ENCODE assay signal across 8 cellular contexts in the genomic region with DNA sequence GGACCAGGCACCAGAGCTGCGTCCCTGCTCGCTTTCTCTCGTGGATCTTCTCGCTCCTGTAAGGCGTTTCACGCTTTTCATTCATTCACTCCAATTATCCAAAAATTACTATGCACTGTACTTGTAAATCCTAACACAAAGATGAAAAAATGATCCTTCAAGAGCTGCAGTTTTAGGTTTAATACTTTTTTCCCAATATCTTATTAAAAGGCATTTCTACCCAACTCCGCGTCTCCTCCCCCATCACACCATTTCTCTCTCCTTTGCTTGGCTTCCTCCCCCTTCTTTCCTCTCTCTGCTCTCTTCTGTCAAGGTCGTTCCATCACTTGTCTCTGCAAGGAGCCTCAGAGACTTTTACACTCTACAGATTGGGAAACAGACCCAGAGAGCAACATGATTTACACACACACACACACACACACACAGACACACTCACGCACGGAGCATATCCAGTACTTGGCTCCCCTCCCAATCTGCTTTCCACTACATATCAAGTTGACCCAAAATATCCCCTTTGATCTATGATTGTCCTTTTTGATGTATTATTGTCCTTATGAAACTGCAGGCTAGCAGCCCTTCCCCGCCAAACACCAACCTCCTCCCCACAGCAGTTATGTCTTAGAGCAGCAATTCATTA. TPM values are rescaled to one million over a fixed set of nuclear protein-coding genes. Genes with fewer than 3 reads are reported as not detected.
A peak's percentile ranks its signal among the peaks of the same experiment; 100 is the strongest.
DNase-seq lines count a peak whose midpoint lies in the region; ATAC-seq, FAIRE-seq and TF ChIP-seq lines count a peak whose summit lies in the region.

No MANE protein-coding gene starts in this region.

- H3K4me2 ChIP-seq in HepG2 (ENCODE audit: low read depth, low read length) = peak overlapping the region; percentile 74

- TF ChIP-seq POLR2A in body of pancreas (IDR thresholded peaks at IDR 0.05) = no peak
- TF ChIP-seq POLR2A in HepG2 (IDR thresholded peaks at IDR 0.05; ENCODE audit: insufficient read depth in 1 of 2, low read depth in 2 of 2, low read length in 2 of 2) = no peak
- no peak for TF ChIP-seq POLR2A in uterus (IDR thresholded peaks at IDR 0.05)

- H3K9ac ChIP-seq in HepG2 (ENCODE audit: insufficient read depth, low read depth, low read length) = peak overlapping the region; percentile 72

- intact Hi-C loops in body of pancreas (cut with DNase I) (loop anchor here (5.0 kb wide), 2 partner anchors 100 to 350 kb away; no protein-coding TSS in a partner anchor), HepG2 (cut with micrococcal nuclease; ENCODE audit: unreplicated experiment) (loop anchor here (1.0 to 10.0 kb wide), 6 partner anchors 62 to 1438 kb away; no protein-coding TSS in a partner anchor), uterus (cut with DNase I; ENCODE audit: low total_unique reads) (loop anchor here (2.0 kb wide), 1 partner anchor 98 kb away; no protein-coding TSS in a partner anchor)

- H3K27me3 Mint-ChIP-seq in activated T-cell treated with anti-CD3 and anti-CD28 coated beads, Interleukin-2, amount 50 U/mL, for 72 hours (ENCODE audit: low read depth) = peaks cover 54% of the 10 kb centered on the region

- POLR2A ChIA-PET in HepG2 (lab: Yijun Ruan, JAX) = interaction anchor here (0.7 to 4.9 kb wide), 18 partner anchors 8 to 361 kb away, joined by 3 to 54 read pairs (median 6); no protein-coding TSS in a partner anchor

- TF ChIP-seq RAD21 in HepG2 (CRISPR knock-in tag; IDR thresholded peaks at IDR 0.05) = no peak

- H2AFZ ChIP-seq in HepG2 (ENCODE audit: low read length) = peak overlapping the region; percentile 76

- no peak for ATAC-seq in activated T-cell treated with anti-CD3 and anti-CD28 coated beads, Interleukin-2, amount 50 U/mL, for 72 hours (replicated peaks in 1 of 2)
- ATAC-seq in body of pancreas (no peak), HepG2 (no peak)

- H3K79me2 ChIP-seq in HepG2 (ENCODE audit: insufficient read depth, low read length) = peaks cover 44% of the 10 kb centered on the region

- no peaks in the 10 kb centered on the region for H3K9me3 ChIP-seq in body of pancreas
- no peaks in the 10 kb centered on the region for H3K9me3 ChIP-seq in HepG2 (ENCODE audit: low read length)
- no peaks in the 10 kb centered on the region for H3K9me3 ChIP-seq in uterus

- no TSS peak for BruUV-seq in HepG2 (replicated peaks; lab: Mats Ljungman, UMichigan)

- FAIRE-seq in HepG2 (lab: Jason Lieb, UNC) = no peak

- TF ChIP-seq EP300 in HepG2 (IDR thresholded peaks at IDR 0.05; ENCODE audit: low read depth in 2 of 2, low read length in 2 of 2) (no peak), HepG2 (CRISPR knock-in tag; IDR thresholded peaks at IDR 0.05; ENCODE audit: borderline replicate concordance) (no peak)

- H3K4me3 ChIP-seq in body of pancreas = no peak overlapping the region
- H3K4me3 ChIP-seq in HepG2 (replicated peaks in 1 of 3; ENCODE audit: insufficient read depth in 1 of 3, low read depth in 2 of 3, low read length in 3 of 3) = peak overlapping the region; percentile 92 to 96 (median 95)
- peak overlapping the region; percentile 60 to 63 for H3K4me3 ChIP-seq in uterus

- H3K36me3 ChIP-seq in body of pancreas (replicated peaks in 1 of 2; ENCODE audit: insufficient read depth in 1 of 2, low read depth in 2 of 2) (no peaks in the 10 kb centered on the region), HepG2 (replicated peaks in 1 of 2; ENCODE audit: control insufficient read depth in 1 of 2, insufficient read depth in 2 of 2, low read length in 2 of 2) (no peaks in the 10 kb centered on the region), uterus (no peaks in the 10 kb centered on the region)

- no peaks in the 10 kb centered on the region for H3K9me3 Mint-ChIP-seq in activated T-cell treated with anti-CD3 and anti-CD28 coated beads, Interleukin-2, amount 50 U/mL, for 72 hours

- H3K27me3 ChIP-seq in body of pancreas (no peaks in the 10 kb centered on the region), HepG2 (ENCODE audit: control insufficient read depth in 1 of 2, insufficient read depth in 2 of 2, low read length in 2 of 2) (no peaks in the 10 kb centered on the region; a peak in 1 of 5 replicates), uterus (no peaks in the 10 kb centered on the region)

- no peak overlapping the region for H3K27ac Mint-ChIP-seq in activated T-cell treated with anti-CD3 and anti-CD28 coated beads, Interleukin-2, amount 50 U/mL, for 72 hours

- H3K4me1 ChIP-seq in body of pancreas = peaks cover 15% of the 10 kb centered on the region
- H3K4me1 ChIP-seq in HepG2 (ENCODE audit: insufficient read depth, low read length) = peaks cover 41% of the 10 kb centered on the region
- no peaks in the 10 kb centered on the region for H3K4me1 ChIP-seq in uterus

- no peaks in the 10 kb centered on the region for H3K36me3 Mint-ChIP-seq in activated T-cell treated with anti-CD3 and anti-CD28 coated beads, Interleukin-2, amount 50 U/mL, for 72 hours (ENCODE audit: insufficient read depth in 2 of 2)

- H3K4me3 Mint-ChIP-seq in activated T-cell treated with anti-CD3 and anti-CD28 coated beads, Interleukin-2, amount 50 U/mL, for 72 hours = peak overlapping the region; percentile 59 to 87

- H3K27ac ChIP-seq in body of pancreas (peak overlapping the region; percentile 51 to 92 (median 86)), HepG2 (ENCODE audit: extremely low read length, insufficient read depth, low read length) (no peak overlapping the region), uterus (peak overlapping the region; percentile 76 to 83)

- TF ChIP-seq CTCF in body of pancreas (IDR thresholded peaks at IDR 0.05) (peak in 1 of 7 experiments; percentile 1), HepG2 (CRISPR knock-in tag; IDR thresholded peaks at IDR 0.05) (no peak), uterus (IDR thresholded peaks at IDR 0.05) (no peak)

- WGBS in body of pancreas, 2 donors = 4 to 6% methylated on average over 12 of the region's 12 CpGs
- WGBS in HepG2 (ENCODE audit: low lambda C conversion rate) = 27% methylated on average over 11 of the region's 12 CpGs

- CTCF ChIA-PET in HepG2 (lab: Yijun Ruan, JAX; ENCODE audit: low intra/inter-chr PET ratio, low total read pairs) = interaction anchor here (1.2 to 2.5 kb wide), 3 partner anchors 62 to 102 kb away, joined by 3 to 22 read pairs (median 5); no protein-coding TSS in a partner anchor

- no peak for DNase-seq in activated T-cell treated with anti-CD3 and anti-CD28 coated beads, Interleukin-2, amount 50 U/mL, for 72 hours
- DNase-seq in activated T-cell treated with anti-CD3 and anti-CD28 coated beads, Interleukin-2, amount 50 U/mL, for 1 hour = no peak
- DNase-seq in body of pancreas (peak in 1 of 4 donors; percentile 10), HepG2 (ENCODE audit: low spot score) (no peak), uterus (peak; percentile 50 to 65), DMS114 treated with DMSO at 0.1 percent for 48 hours (lab: John Stamatoyannopoulos, UW; ENCODE audit: unreplicated experiment) (no peak), GOT3 (lab: John Stamatoyannopoulos, UW) (no peak)
- DNase-seq in activated CD8-positive, alpha-beta memory T cell treated with anti-CD3 and anti-CD28 coated beads for 24 hours = no peak

- peaks cover 48% of the 10 kb centered on the region for H3K4me1 Mint-ChIP-seq in activated T-cell treated with anti-CD3 and anti-CD28 coated beads, Interleukin-2, amount 50 U/mL, for 72 hours (ENCODE audit: low read depth)

- peaks cover 7% of the 10 kb centered on the region; the same call in 1 of the 2 replicates for H4K20me1 ChIP-seq in HepG2 (ENCODE audit: insufficient read depth, low read length)

- in situ Hi-C loops in HepG2 (cut with HindIII; ENCODE audit: extremely low pct_ligation_motif_present, low pct_unique_long_range_greater_than_20kb) = loop anchor here (5.0 to 10.0 kb wide), 3 partner anchors 62 to 348 kb away; a partner anchor contains a TSS

TF ChIP-seq in HepG2, 621 proteins besides CTCF, POLR2A, EP300 and RAD21 (continues in another document):
- TF ChIP-seq SUZ12 (IDR thresholded peaks at IDR 0.05; ENCODE audit: low read depth, low read length) (no peak), KMT2B (CRISPR knock-in tag; IDR thresholded peaks at IDR 0.05) (no peak), ZSCAN12 (CRISPR knock-in tag; IDR thresholded peaks at IDR 0.05) (no peak), ZC3H4 (CRISPR knock-in tag; IDR thresholded peaks at IDR 0.05; ENCODE audit: borderline replicate concordance) (no peak), GATA4 (IDR thresholded peaks at IDR 0.05; ENCODE audit: borderline replicate concordance, low read depth) (no peak), ZNF350 (CRISPR knock-in tag; IDR thresholded peaks at IDR 0.05; ENCODE audit: borderline replicate concordance, low read depth) (no peak)

RNA-seq across cellular contexts. Expression of a gene that starts 0.5 kb away (rescaled TPM):
- 10 to 100 TPM in 1 of 2 donors, 1 to 10 TPM in 1; 1.6 to 12.3 TPM for total RNA-seq in activated T-cell treated with anti-CD3 and anti-CD28 coated beads, Interleukin-2, amount 50 U/mL, for 72 hours
- total RNA-seq in body of pancreas (10 to 100 TPM; 33.3 to 57.9 TPM), HepG2 (2016; rRNA removed; fragmentation: Illumina TruSeq; extraction: Trizol) (28.4 and 42.7 TPM in 2 replicates), uterus (100 to 1,000 TPM in 1 of 4 donors, 10 to 100 TPM in 3; 15.1 to 200 (median 38.6) TPM)
- total RNA-seq in HepG2 (2016; cell fraction: cytosol; rRNA removed; fragmentation: Illumina TruSeq; extraction: Trizol; ENCODE audit: low read depth) = 4.8 and 5.9 TPM in 2 replicates
- 24.2 and 41.3 TPM in 2 replicates for total RNA-seq in HepG2 (2016; cell fraction: insoluble cytoplasmic fraction; rRNA removed; fragmentation: Illumina TruSeq; extraction: Trizol)
- 19.5 and 23.7 TPM in 2 replicates for total RNA-seq in HepG2 (2016; cell fraction: membrane; rRNA removed; fragmentation: Illumina TruSeq; extraction: Trizol)
- 63.1 and 68.0 TPM in 2 replicates for total RNA-seq in HepG2 (2016; cell fraction: nucleus; rRNA removed; fragmentation: Illumina TruSeq; extraction: Trizol)
- polyA plus RNA-seq in HepG2 (2011; rRNA removed) = 39.2 and 51.6 TPM in 2 replicates
- 33.7 and 47.9 TPM in 2 replicates for polyA plus RNA-seq in HepG2 (2011; cell fraction: cytosol; rRNA removed)
- 21.1 and 21.8 TPM in 2 replicates for polyA plus RNA-seq in HepG2 (2011; cell fraction: nucleus; rRNA removed)
- 38.6 and 44.4 TPM in 2 replicates for polyA plus RNA-seq in HepG2 (2012)
- 5.2 and 5.3 TPM in 2 replicates for polyA plus RNA-seq in HepG2 (2016; cell fraction: cytosol; fragmentation: Illumina TruSeq; extraction: Trizol; ENCODE audit: low read depth)
- polyA plus RNA-seq in HepG2 (2016; cell fraction: insoluble cytoplasmic fraction; fragmentation: Illumina TruSeq; extraction: Trizol; ENCODE audit: low read depth) = 44.8 and 48.8 TPM in 2 replicates
- polyA plus RNA-seq in HepG2 (2016; cell fraction: membrane; fragmentation: Illumina TruSeq; extraction: Trizol; ENCODE audit: low read depth) = 13.1 and 16.5 TPM in 2 replicates
- 112 and 120 TPM in 2 replicates for polyA plus RNA-seq in HepG2 (2016; cell fraction: nucleus; fragmentation: Illumina TruSeq; extraction: Trizol; ENCODE audit: insufficient read depth, low read depth)
- polyA minus RNA-seq in HepG2 (2011; rRNA and poly(A)+ RNA removed; ENCODE audit: low replicate concordance) = 8.7 and 69.0 TPM in 2 replicates
- 29.5 and 33.8 TPM in 2 replicates for polyA minus RNA-seq in HepG2 (2011; cell fraction: cytosol; rRNA and poly(A)+ RNA removed)
- polyA minus RNA-seq in HepG2 (2011; cell fraction: nucleus; rRNA and poly(A)+ RNA removed) = 66.9 and 68.6 TPM in 2 replicates

Comparison
In these comparisons a context has a peak if more than half of its experiments do, and no peak if none do; other contexts are left out.
1. DNase-seq: peak in uterus (2 of 2); none in activated T-cell treated with anti-CD3 and anti-CD28 coated beads, Interleukin-2, amount 50 U/mL, for 72 hours (0 of 2), activated T-cell treated with anti-CD3 and anti-CD28 coated beads, Interleukin-2, amount 50 U/mL, for 1 hour (single experiment), HepG2 (single experiment), DMS114 treated with DMSO at 0.1 percent for 48 hours (single experiment), activated CD8-positive, alpha-beta memory T cell treated with anti-CD3 and anti-CD28 coated beads for 24 hours (single experiment) and GOT3 (single experiment).
2. H3K4me3 ChIP-seq: peak in HepG2 (3 of 3) and uterus (2 of 2); none in body of pancreas (0 of 2).